Comparison of ENCODE assay signal across 1 cellular context in genomic region chr5:119750887-119751733, GRCh38.
TF ChIP-seq lines count a peak whose summit lies in the region.

No MANE protein-coding gene starts in this region.

TF ChIP-seq in GM23338, 12 proteins besides CTCF, POLR2A, EP300 and RAD21 (continued from another document):
- TF ChIP-seq REST (IDR thresholded peaks at IDR 0.05; ENCODE audit: unreplicated experiment), result no peak
